Comparison of ENCODE assay signal across 11 cellular contexts in the genomic region with DNA sequence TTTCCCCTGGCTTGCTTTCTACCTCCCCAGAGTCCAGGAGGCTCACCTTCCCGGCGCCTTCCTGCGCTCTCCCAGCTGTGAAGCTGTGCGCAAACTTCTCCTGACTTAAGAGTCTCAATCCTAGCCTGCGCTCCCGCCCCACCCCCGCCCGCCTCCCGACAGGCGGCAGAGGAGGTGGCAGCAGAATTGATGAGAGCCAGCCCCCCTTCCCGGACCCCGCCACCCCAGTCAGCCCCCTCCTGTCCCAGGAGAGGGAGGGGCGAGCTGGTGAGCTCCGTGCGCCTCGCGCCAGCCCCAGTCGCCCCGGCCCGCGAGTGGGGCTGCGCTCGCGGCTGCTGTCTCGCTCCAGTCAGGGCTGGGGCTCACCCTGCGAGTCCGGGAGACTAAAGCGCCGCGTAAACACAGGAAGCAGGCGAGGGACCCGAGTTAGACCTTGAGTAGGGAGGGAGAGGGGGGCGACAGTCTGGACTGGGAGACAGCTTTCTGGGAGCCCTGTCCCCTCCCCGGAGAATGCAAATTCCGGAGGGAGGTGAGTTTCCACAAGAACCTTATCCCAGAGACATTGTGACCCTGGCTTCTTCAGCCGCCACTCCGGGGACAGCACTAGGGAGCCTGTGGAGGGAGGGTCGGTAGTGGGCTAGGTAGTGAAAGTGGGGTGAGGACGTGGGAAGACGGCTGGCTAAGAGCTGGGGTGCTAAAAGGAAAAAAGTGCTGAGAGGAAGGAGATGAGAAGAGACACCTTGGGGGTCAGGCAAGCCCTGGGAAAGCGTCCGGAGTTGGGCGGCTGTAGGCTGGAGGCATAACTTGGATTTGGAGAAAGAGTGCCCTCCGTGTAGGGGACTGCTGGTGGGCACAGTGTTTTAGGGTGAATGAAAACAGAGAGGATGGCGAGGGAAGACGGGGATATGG. TPM values are rescaled to one million over a fixed set of nuclear protein-coding genes. Genes with fewer than 3 reads are reported as not detected.
DNase-seq lines count a peak whose midpoint lies in the region; ATAC-seq and TF ChIP-seq lines count a peak whose summit lies in the region.
"Had no signal": no experiment of that assay in that cellular context is flagged by ENCODE, and none has a peak within 500 bp of the region (broad histone marks: within the 10 kb centered on the region; RNA-seq: fewer than 3 reads in every experiment).

A gene (minus strand): TSS at position 79 of the 909 bp plus-strand sequence. CDS start 87,743 bp downstream, outside the sequence.

- H2AFZ ChIP-seq in SK-N-SH (ENCODE audit: low read depth) (no peak within 1 kb of the TSS), smooth muscle cell (ENCODE audit: low read depth) (peak within 1 kb of the TSS; percentile 78)

- H3K4me2 ChIP-seq in SK-N-SH: peak within 1 kb of the TSS; percentile 50; the same call in 1 of the 2 replicates
- peak within 1 kb of the TSS; percentile 84 for H3K4me2 ChIP-seq in smooth muscle cell

- H3K27me3 ChIP-seq in SK-N-SH (ENCODE audit: insufficient read depth) (peaks cover 28% of the 10 kb centered on the region), iPS-20b (ENCODE audit: insufficient read depth, low read length) (peaks cover 66% of the 10 kb centered on the region), smooth muscle cell (ENCODE audit: low read depth) (peaks cover 81% of the 10 kb centered on the region)

- TF ChIP-seq POLR2A in GM18505 (IDR thresholded peaks at IDR 0.05; ENCODE audit: borderline replicate concordance, extremely low read depth, insufficient read depth, insufficient read length): no peak

- H3K9me2 ChIP-seq in SK-N-SH: no peaks in the 10 kb centered on the region

- TF ChIP-seq CTCF in SK-N-SH (IDR thresholded peaks at IDR 0.05): no peak
- TF ChIP-seq CTCF in smooth muscle cell (IDR thresholded peaks at IDR 0.05; ENCODE audit: borderline replicate concordance, insufficient read depth, poor library complexity, severe bottlenecking): no peak

- no peak for TF ChIP-seq RAD21 in SK-N-SH (IDR thresholded peaks at IDR 0.05; ENCODE audit: low read length)

- H3K9me3 ChIP-seq in SK-N-SH (no peaks in the 10 kb centered on the region), iPS-20b (ENCODE audit: insufficient read depth, low read depth, low read length) (no peaks in the 10 kb centered on the region), smooth muscle cell (replicated peaks; ENCODE audit: low read depth) (no peaks in the 10 kb centered on the region)
- H3K9me3 ChIP-seq: esophagus squamous epithelium had no signal

- 3% methylated on average over 35 of the region's 46 CpGs for WGBS in SK-N-SH (ENCODE audit: low lambda C conversion rate)
- 2% methylated on average over 34 of the region's 46 CpGs for WGBS in smooth muscle cell (ENCODE audit: low lambda C conversion rate)

- no peak for TF ChIP-seq EP300 in SK-N-SH (IDR thresholded peaks at IDR 0.05; ENCODE audit: borderline replicate concordance in 1 of 2, low read depth in 1 of 2, low read length in 1 of 2)

- H4K20me1 ChIP-seq in SK-N-SH (ENCODE audit: insufficient read depth): no peaks in the 10 kb centered on the region
- no peaks in the 10 kb centered on the region for H4K20me1 ChIP-seq in smooth muscle cell (ENCODE audit: low read depth)

- H3K79me2 ChIP-seq in SK-N-SH (ENCODE audit: insufficient read depth) (no peaks in the 10 kb centered on the region), smooth muscle cell (ENCODE audit: low read depth) (no peaks in the 10 kb centered on the region)

- CTCF ChIA-PET in SK-N-SH (lab: Yijun Ruan, JAX): interaction anchor here (0.8 to 4.0 kb wide), 2 partner anchors 11 to 24 kb away, joined by 3 to 15 read pairs; no protein-coding TSS in a partner anchor

- no peaks in the 10 kb centered on the region for H3K36me3 ChIP-seq in SK-N-SH (replicated peaks in 1 of 2; ENCODE audit: control insufficient read depth in 1 of 2, insufficient read depth in 2 of 2, low read length in 1 of 2)
- no peaks in the 10 kb centered on the region for H3K36me3 ChIP-seq in iPS-20b (ENCODE audit: insufficient read depth, low read depth, low read length)
- H3K36me3 ChIP-seq in smooth muscle cell (ENCODE audit: low read depth): no peaks in the 10 kb centered on the region
- H3K36me3 ChIP-seq: esophagus squamous epithelium had no signal

- POLR2A ChIA-PET in SK-N-SH (lab: Yijun Ruan, JAX): no interaction called here

- peaks cover 0 to 12% of the 10 kb centered on the region in 2 experiments; a peak in 1 of 4 replicates for H3K4me1 ChIP-seq in SK-N-SH (ENCODE audit: control insufficient read depth in 1 of 2, insufficient read depth in 2 of 2, low read depth in 1 of 2, low read length in 1 of 2)
- H3K4me1 ChIP-seq in iPS-20b (ENCODE audit: insufficient read depth, low read length): peaks cover 3% of the 10 kb centered on the region; the same call in 1 of the 2 replicates
- peaks cover 10% of the 10 kb centered on the region for H3K4me1 ChIP-seq in smooth muscle cell (ENCODE audit: low read depth)

- ATAC-seq in GM19395 (IDR thresholded peaks at IDR 0.05; ENCODE audit: unreplicated experiment) (no peak), GM18505 (IDR thresholded peaks at IDR 0.05; ENCODE audit: unreplicated experiment) (no peak)

- H3F3A ChIP-seq in SK-N-SH (replicated peaks; ENCODE audit: insufficient read depth): no peaks in the 10 kb centered on the region
- H3F3A ChIP-seq in smooth muscle cell (ENCODE audit: low read depth): no peaks in the 10 kb centered on the region

- H3K27ac ChIP-seq in SK-N-SH (ENCODE audit: low read depth in 2 of 2, low read length in 1 of 2) (no peak within 1 kb of the TSS), iPS-20b (ENCODE audit: low read length) (no peak within 1 kb of the TSS), smooth muscle cell (ENCODE audit: low read depth) (no peak within 1 kb of the TSS)
- H3K27ac ChIP-seq: esophagus squamous epithelium had no signal

- peak in 2 of 3 experiments; percentile 77 to 80 for DNase-seq in NCI-H1417 (lab: John Stamatoyannopoulos, UW)
- no peak for DNase-seq in NCI-H1417 treated with DMSO at 0.1 percent for 48 hours (lab: John Stamatoyannopoulos, UW)
- peak; percentile 71 for DNase-seq in SK-N-SH
- DNase-seq in smooth muscle cell (lab: John Stamatoyannopoulos, UW; ENCODE audit: unreplicated experiment): no peak
- no peak for DNase-seq in anterior cingulate cortex (lab: John Stamatoyannopoulos, UW)
- DNase-seq: activated naive CD4-positive, alpha-beta T cell treated with anti-CD3 and anti-CD28 coated beads, Interleukin-2, amount 50 U/mL, for 16 hours; esophagus squamous epithelium had no signal

- H3K9ac ChIP-seq in SK-N-SH (no peak within 1 kb of the TSS), iPS-20b (ENCODE audit: low read depth, low read length) (peak within 1 kb of the TSS; percentile 29; the same call in 1 of the 2 replicates), smooth muscle cell (ENCODE audit: low read depth) (no peak within 1 kb of the TSS)

- H3K4me3 ChIP-seq in SK-N-SH (ENCODE audit: low read depth in 2 of 2, low read length in 1 of 2): peak within 1 kb of the TSS in 1 of 2 experiments; percentile 33; a peak in 2 of 4 replicates
- peak within 1 kb of the TSS; percentile 81 for H3K4me3 ChIP-seq in iPS-20b (ENCODE audit: low read length)
- H3K4me3 ChIP-seq in smooth muscle cell: peak within 1 kb of the TSS; percentile 44

TF ChIP-seq in SK-N-SH, 30 proteins besides CTCF, POLR2A, EP300 and RAD21 (continues in another document):
- TF ChIP-seq, protein P1, sequence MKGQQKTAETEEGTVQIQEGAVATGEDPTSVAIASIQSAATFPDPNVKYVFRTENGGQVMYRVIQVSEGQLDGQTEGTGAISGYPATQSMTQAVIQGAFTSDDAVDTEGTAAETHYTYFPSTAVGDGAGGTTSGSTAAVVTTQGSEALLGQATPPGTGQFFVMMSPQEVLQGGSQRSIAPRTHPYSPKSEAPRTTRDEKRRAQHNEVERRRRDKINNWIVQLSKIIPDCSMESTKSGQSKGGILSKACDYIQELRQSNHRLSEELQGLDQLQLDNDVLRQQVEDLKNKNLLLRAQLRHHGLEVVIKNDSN (IDR thresholded peaks at IDR 0.05; ENCODE audit: borderline replicate concordance, low read depth): no peak
- TF ChIP-seq ELF1 (IDR thresholded peaks at IDR 0.05) (no peak), GABPA (IDR thresholded peaks at IDR 0.05; ENCODE audit: low read depth) (no peak), TCF12 (IDR thresholded peaks at IDR 0.05) (no peak), POLR2AphosphoS5 (IDR thresholded peaks at IDR 0.05; ENCODE audit: low read depth, low read length) (no peak), TAF1 (IDR thresholded peaks at IDR 0.05; ENCODE audit: borderline replicate concordance, low read depth, low read length) (no peak), TEAD4 (IDR thresholded peaks at IDR 0.05; ENCODE audit: borderline replicate concordance, insufficient read depth) (no peak)
- TF ChIP-seq, protein P2, sequence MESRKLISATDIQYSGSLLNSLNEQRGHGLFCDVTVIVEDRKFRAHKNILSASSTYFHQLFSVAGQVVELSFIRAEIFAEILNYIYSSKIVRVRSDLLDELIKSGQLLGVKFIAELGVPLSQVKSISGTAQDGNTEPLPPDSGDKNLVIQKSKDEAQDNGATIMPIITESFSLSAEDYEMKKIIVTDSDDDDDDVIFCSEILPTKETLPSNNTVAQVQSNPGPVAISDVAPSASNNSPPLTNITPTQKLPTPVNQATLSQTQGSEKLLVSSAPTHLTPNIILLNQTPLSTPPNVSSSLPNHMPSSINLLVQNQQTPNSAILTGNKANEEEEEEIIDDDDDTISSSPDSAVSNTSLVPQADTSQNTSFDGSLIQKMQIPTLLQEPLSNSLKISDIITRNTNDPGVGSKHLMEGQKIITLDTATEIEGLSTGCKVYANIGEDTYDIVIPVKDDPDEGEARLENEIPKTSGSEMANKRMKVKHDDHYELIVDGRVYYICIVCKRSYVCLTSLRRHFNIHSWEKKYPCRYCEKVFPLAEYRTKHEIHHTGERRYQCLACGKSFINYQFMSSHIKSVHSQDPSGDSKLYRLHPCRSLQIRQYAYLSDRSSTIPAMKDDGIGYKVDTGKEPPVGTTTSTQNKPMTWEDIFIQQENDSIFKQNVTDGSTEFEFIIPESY (IDR thresholded peaks at IDR 0.05; ENCODE audit: borderline replicate concordance, low read depth): no peak
- TF ChIP-seq, protein P3, sequence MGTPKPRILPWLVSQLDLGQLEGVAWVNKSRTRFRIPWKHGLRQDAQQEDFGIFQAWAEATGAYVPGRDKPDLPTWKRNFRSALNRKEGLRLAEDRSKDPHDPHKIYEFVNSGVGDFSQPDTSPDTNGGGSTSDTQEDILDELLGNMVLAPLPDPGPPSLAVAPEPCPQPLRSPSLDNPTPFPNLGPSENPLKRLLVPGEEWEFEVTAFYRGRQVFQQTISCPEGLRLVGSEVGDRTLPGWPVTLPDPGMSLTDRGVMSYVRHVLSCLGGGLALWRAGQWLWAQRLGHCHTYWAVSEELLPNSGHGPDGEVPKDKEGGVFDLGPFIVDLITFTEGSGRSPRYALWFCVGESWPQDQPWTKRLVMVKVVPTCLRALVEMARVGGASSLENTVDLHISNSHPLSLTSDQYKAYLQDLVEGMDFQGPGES (IDR thresholded peaks at IDR 0.05; ENCODE audit: low read depth, low read length): no peak

RNA-seq across cellular contexts. Expression of the gene that starts here (rescaled TPM):
- polyA plus RNA-seq in SK-N-SH (2012; rRNA removed) (0.06 and 0.12 TPM in 2 replicates), smooth muscle cell (not detected in 2 replicates)
- 0.08 and 0.12 TPM in 2 replicates for polyA plus RNA-seq in SK-N-SH (2012; cell fraction: cytosol; rRNA removed)
- polyA plus RNA-seq in SK-N-SH (2012; cell fraction: nucleus; rRNA removed): 0.05 and 0.08 TPM in 2 replicates
- not detected in 2 replicates for total RNA-seq in smooth muscle cell
- total RNA-seq: natural killer cell treated with Interleukin-12 subunit alpha and Interleukin-12 subunit beta and Interleukin-15 and Interleukin-18, amount 100 ng/mL, for 72 hours had no signal

Comparison
In these comparisons a context has a peak if more than half of its experiments do, and no peak if none do; other contexts are left out.
1. DNase-seq: peak in NCI-H1417 (2 of 3); none in NCI-H1417 treated with DMSO at 0.1 percent for 48 hours (single experiment), smooth muscle cell (single experiment) and anterior cingulate cortex (0 of 58).
2. Peak in DNase-seq and H3K4me2 ChIP-seq in SK-N-SH; RNA of the gene not detected or under 1 TPM.